In the genomic region with DNA sequence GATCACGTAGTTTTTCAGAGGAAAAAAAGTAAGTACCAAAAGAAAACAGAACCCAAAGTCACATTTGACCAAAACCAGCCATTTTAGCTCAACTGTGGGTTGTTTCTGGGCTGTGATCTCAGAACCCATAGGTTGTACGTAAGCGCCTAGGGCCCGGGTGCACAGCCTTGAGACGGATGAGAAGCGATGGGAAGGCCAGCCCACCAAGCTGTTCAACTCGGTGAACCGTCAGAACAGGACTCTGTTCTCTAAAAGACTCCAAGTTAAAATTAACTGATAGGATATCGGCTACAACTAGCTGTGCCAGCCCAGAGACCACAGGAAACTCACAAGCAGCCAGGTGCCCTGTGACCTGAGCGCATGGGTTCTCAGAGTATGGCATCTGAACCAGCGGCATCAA, we compare ENCODE assay signal across 18 cellular contexts.
"Had no signal": no experiment of that assay in that cellular context is flagged by ENCODE, and none has a peak within 500 bp of the region (broad histone marks: within the 10 kb centered on the region; RNA-seq: fewer than 3 reads in every experiment).

No MANE protein-coding gene starts in this region.

- H3K27me3 ChIP-seq: esophagus squamous epithelium, tibial artery, vagina had no signal

- ATAC-seq: left colon; naive thymus-derived CD4-positive, alpha-beta T cell had no signal

- H3K27ac Mint-ChIP-seq: activated CD4-positive, alpha-beta memory T cell treated with anti-CD3 and anti-CD28 coated beads for 36 hours; activated naive CD8-positive, alpha-beta T cell treated with anti-CD3 and anti-CD28 coated beads, Interleukin-2, amount 10 ng/mL, durations not matched to agents 7 days and 5 days; activated T-helper 2 cell treated with anti-CD3 and anti-CD28 coated beads, Interferon-gamma antibody, Interleukin-2, Interleukin-4, amounts not matched to agents 10 μg/mL and 5 μg/mL and 100 μg/mL, durations not matched to agents 14 hours and 24 hours and 36 hours; dendritic cell treated with granulocyte-macrophage colony-stimulating factor and Interleukin-4, amounts not matched to agents 40 ng/mL and 50 ng/mL, for 4 days had no signal

- H3K27me3 Mint-ChIP-seq: activated CD4-positive, alpha-beta memory T cell treated with anti-CD3 and anti-CD28 coated beads for 36 hours; activated naive CD8-positive, alpha-beta T cell treated with anti-CD3 and anti-CD28 coated beads, Interleukin-2, amount 10 ng/mL, durations not matched to agents 7 days and 5 days; central memory CD8-positive, alpha-beta T cell; dendritic cell treated with granulocyte-macrophage colony-stimulating factor and Interleukin-4, amounts not matched to agents 40 ng/mL and 50 ng/mL, for 4 days; naive thymus-derived CD4-positive, alpha-beta T cell had no signal

- H3K27ac ChIP-seq: esophagus squamous epithelium, prostate gland, tibial artery, vagina, VCaP had no signal

- H3K4me1 ChIP-seq: esophagus squamous epithelium, prostate gland, vagina had no signal

- H3K9me3 ChIP-seq: esophagus squamous epithelium, prostate gland, SK-N-SH, tibial artery, vagina had no signal

- H3K9ac ChIP-seq: SK-N-SH had no signal

- DNase-seq: activated CD4-positive, alpha-beta memory T cell treated with anti-CD3 and anti-CD28 coated beads for 36 hours; activated naive CD8-positive, alpha-beta T cell treated with anti-CD3 and anti-CD28 coated beads, Interleukin-2, amount 10 ng/mL, durations not matched to agents 7 days and 5 days; esophagus squamous epithelium; foreskin fibroblast; naive thymus-derived CD4-positive, alpha-beta T cell; nucleus accumbens; SK-N-SH; stimulated activated CD4-positive, alpha-beta T cell treated with anti-CD3 and anti-CD28 coated beads, Interleukin-12 subunit alpha, Interleukin-12 subunit beta, amount 100 ng/mL, for 4 hours; T-helper 1 cell had no signal

- H3K9me3 Mint-ChIP-seq: activated CD4-positive, alpha-beta memory T cell treated with anti-CD3 and anti-CD28 coated beads for 36 hours; activated naive CD8-positive, alpha-beta T cell treated with anti-CD3 and anti-CD28 coated beads, Interleukin-2, amount 10 ng/mL, durations not matched to agents 7 days and 5 days; activated T-helper 2 cell treated with anti-CD3 and anti-CD28 coated beads, Interferon-gamma antibody, Interleukin-2, Interleukin-4, amounts not matched to agents 10 μg/mL and 5 μg/mL and 100 μg/mL, durations not matched to agents 14 hours and 24 hours and 36 hours; central memory CD8-positive, alpha-beta T cell; dendritic cell treated with granulocyte-macrophage colony-stimulating factor and Interleukin-4, amounts not matched to agents 40 ng/mL and 50 ng/mL, for 4 days; naive thymus-derived CD4-positive, alpha-beta T cell had no signal

- H3K4me3 Mint-ChIP-seq: activated CD4-positive, alpha-beta memory T cell treated with anti-CD3 and anti-CD28 coated beads for 36 hours; activated naive CD8-positive, alpha-beta T cell treated with anti-CD3 and anti-CD28 coated beads, Interleukin-2, amount 10 ng/mL, durations not matched to agents 7 days and 5 days; central memory CD8-positive, alpha-beta T cell; dendritic cell treated with granulocyte-macrophage colony-stimulating factor and Interleukin-4, amounts not matched to agents 40 ng/mL and 50 ng/mL, for 4 days; naive thymus-derived CD4-positive, alpha-beta T cell had no signal

- H3K4me3 ChIP-seq: esophagus squamous epithelium, lung, prostate gland, tibial artery, vagina had no signal
